ENCODE assay signal across 21 cellular contexts in genomic region chr10:89341136-89341535, GRCh38. TPM values are rescaled to one million over a fixed set of nuclear protein-coding genes. Genes with fewer than 3 reads are reported as not detected.
DNase-seq lines count a peak whose midpoint lies in the region; ATAC-seq and TF ChIP-seq lines count a peak whose summit lies in the region.
"Had no signal": no experiment of that assay in that cellular context is flagged by ENCODE, and none has a peak within 500 bp of the region (broad histone marks: within the 10 kb centered on the region; RNA-seq: fewer than 3 reads in every experiment).

No MANE protein-coding gene starts in this region.

- peaks cover 0 to under 1% of the 10 kb centered on the region in 2 experiments for H3K4me1 ChIP-seq in neutrophil (ENCODE audit: control insufficient read depth in 1 of 2, insufficient read depth in 1 of 2, low read depth in 1 of 2, low read length in 1 of 2)
- H3K4me1 ChIP-seq: SJCRH30 had no signal

- no peak for ATAC-seq in HG03159 (IDR thresholded peaks at IDR 0.05; ENCODE audit: unreplicated experiment)
- ATAC-seq: HCT116 had no signal

- DNase-seq in G401 (ENCODE audit: low spot score) (peak; percentile 64), dedifferentiated amniotic fluid mesenchymal stem cell (ENCODE audit: extremely low spot score) (no peak), NCI-H2227 (lab: John Stamatoyannopoulos, UW; ENCODE audit: unreplicated experiment) (no peak), RPMI8226 (no peak)
- DNase-seq: Caco-2; CD4-positive, alpha-beta T cell; GDM1; GOT3; MG63; NCI-H1048; NCI-H1436; NCI-H1930; NCI-H345; NCI-H524 treated with DMSO at 0.1 percent for 48 hours; SJCRH30 had no signal

- TF ChIP-seq CTCF in neutrophil (IDR thresholded peaks at IDR 0.05): no peak

- H3K36me3 ChIP-seq in neutrophil: peaks cover 43% of the 10 kb centered on the region
- H3K36me3 ChIP-seq: SJCRH30 had no signal

- H3K27me3 ChIP-seq in layer of hippocampus (ENCODE audit: control insufficient read depth, insufficient read depth, low read length) (no peaks in the 10 kb centered on the region), neutrophil (no peaks in the 10 kb centered on the region)
- H3K27me3 ChIP-seq: MG63, SJCRH30 had no signal

- H3K27ac ChIP-seq in angular gyrus (ENCODE audit: low read depth, low read length) (peak overlapping the region; percentile 96), layer of hippocampus (ENCODE audit: low read depth, low read length) (peak overlapping the region; percentile 92), neutrophil (peak overlapping the region; percentile 32)
- H3K27ac ChIP-seq: SJCRH30 had no signal

- in situ Hi-C loops in G401 (cut with HindIII; ENCODE audit: low sequenced_read_pairs): no loop called here

- H3K9me3 ChIP-seq in neutrophil: no peaks in the 10 kb centered on the region
- H3K9me3 ChIP-seq: Caco-2, MG63, SJCRH30 had no signal

- no peak overlapping the region for H3K4me3 ChIP-seq in neutrophil (ENCODE audit: low read depth in 1 of 2, low read length in 1 of 2)
- H3K4me3 ChIP-seq: MG63, SJCRH30 had no signal

RNA-seq across cellular contexts. Expression of gene IFIT3, which starts 13.3 kb away (rescaled TPM):
- total RNA-seq in G401 (2014; rRNA removed; shearing (Covaris generic)): 2.4 and 2.7 TPM in 2 replicates

RNA-seq across cellular contexts. Expression of gene IFIT1B, which starts 36.7 kb away (rescaled TPM):
- not detected in 2 replicates for total RNA-seq in G401 (2014; rRNA removed; shearing (Covaris generic))
- total RNA-seq: Caco-2, HT-29, SJCRH30 had no signal

RNA-seq across cellular contexts. Expression of gene IFIT2, which starts 39.3 kb away (rescaled TPM):
- total RNA-seq in G401 (2014; rRNA removed; shearing (Covaris generic)): 0.80 and 1.1 TPM in 2 replicates

RNA-seq across cellular contexts. Expression of gene IFIT1, which starts 51.3 kb away (rescaled TPM):
- 19.2 and 21.7 TPM in 2 replicates for total RNA-seq in G401 (2014; rRNA removed; shearing (Covaris generic))

Comparison
In these comparisons a context has a peak if more than half of its experiments do, and no peak if none do; other contexts are left out.
1. H3K27ac ChIP-seq: peak in every context shown above with its lines; median percentile 96 in angular gyrus; 92 in layer of hippocampus; 32 in neutrophil.